Comparison of ENCODE assay signal across 13 cellular contexts in genomic region chr4:103719320-103720204, GRCh38. TPM values are rescaled to one million over a fixed set of nuclear protein-coding genes. Genes with fewer than 3 reads are reported as not detected.
DNase-seq lines count a peak whose midpoint lies in the region; ATAC-seq and TF ChIP-seq lines count a peak whose summit lies in the region.
"Had no signal": no experiment of that assay in that cellular context is flagged by ENCODE, and none has a peak within 500 bp of the region (broad histone marks: within the 10 kb centered on the region; RNA-seq: fewer than 3 reads in every experiment).

Gene TACR3, minus strand, starts transcription at chr4:103719985. Its CDS starts 310 bp downstream, at chr4:103719675.

- no peaks in the 10 kb centered on the region for H3K79me2 ChIP-seq in Karpas-422 (ENCODE audit: low read length)

- H3K9ac ChIP-seq in Karpas-422 (ENCODE audit: low read length) = no peak within 1 kb of the TSS

- H3K4me3 ChIP-seq in right cardiac atrium (ENCODE audit: low read length) = no peak within 1 kb of the TSS
- H3K4me3 ChIP-seq in Karpas-422 (ENCODE audit: low read length) = no peak within 1 kb of the TSS

- intact Hi-C loops in right cardiac atrium (cut with DNase I) (no loop called here), posterior cingulate gyrus (cut with DNase I) (no loop called here)

- no peaks in the 10 kb centered on the region for H3K36me3 ChIP-seq in Karpas-422 (ENCODE audit: insufficient read depth, low read length)

- H3K4me2 ChIP-seq in Karpas-422 (ENCODE audit: low read depth, low read length, poor library complexity, severe bottlenecking) = no peak within 1 kb of the TSS

- H3K9me2 ChIP-seq in Karpas-422 (replicated peaks; ENCODE audit: insufficient read depth, low read length) = no peaks in the 10 kb centered on the region

- H3K4me1 ChIP-seq in right cardiac atrium (ENCODE audit: control insufficient read depth, insufficient read depth, low read length) (no peaks in the 10 kb centered on the region), Karpas-422 (ENCODE audit: low read length) (no peaks in the 10 kb centered on the region)

- peak; percentile 20 for DNase-seq in D341Med (ENCODE audit: low spot score)
- peak; percentile 30 for DNase-seq in NCI-H748 treated with DMSO at 0.1 percent for 48 hours (lab: John Stamatoyannopoulos, UW)
- DNase-seq in right cardiac atrium = peak in 2 of 3 donors; percentile 7 to 40
- DNase-seq in posterior cingulate gyrus = peak in 7 of 10 donors; percentile 4 to 81 (median 27)
- DNase-seq in GM20000 (ENCODE audit: low spot score) = no peak
- DNase-seq in NOMO-1 treated with DMSO at 0.1 percent for 48 hours (lab: John Stamatoyannopoulos, UW; ENCODE audit: unreplicated experiment) = no peak
- no peak for DNase-seq in Karpas-422
- DNase-seq in HT-29 (ENCODE audit: low spot score) = no peak
- DNase-seq: NK-92 treated with Interleukin-12 subunit alpha and Interleukin-12 subunit beta, amount 100 ng/mL, for 24 hours had no signal

- no peaks in the 10 kb centered on the region for H4K20me1 ChIP-seq in Karpas-422 (ENCODE audit: insufficient read depth, low read depth, low read length)

- ATAC-seq in right cardiac atrium = peak in 1 of 2 donors; percentile 38
- ATAC-seq: stimulated activated memory B cell treated with anti-CD40 and anti-IgM and Interleukin-4, amounts not matched to agents 10 μg/mL and 1 μg/mL and 100 μg/mL, for 72 hours had no signal

- WGBS in right cardiac atrium = 1% methylated on average over 47 of the region's 47 CpGs

- H3K9me3 ChIP-seq in right cardiac atrium (ENCODE audit: control insufficient read depth, low read length) (no peaks in the 10 kb centered on the region), Karpas-422 (ENCODE audit: low read length) (no peaks in the 10 kb centered on the region)

- H3K27me3 ChIP-seq in right cardiac atrium (ENCODE audit: control insufficient read depth, insufficient read depth) (no peaks in the 10 kb centered on the region), Karpas-422 (ENCODE audit: low read length) (no peaks in the 10 kb centered on the region)

- no peak within 1 kb of the TSS for H3K27ac ChIP-seq in right cardiac atrium (ENCODE audit: low read length)
- H3K27ac ChIP-seq in Karpas-422 (ENCODE audit: low read length) = no peak within 1 kb of the TSS
- H3K27ac ChIP-seq: C4-2B had no signal

- no peak for TF ChIP-seq CTCF in GM20000 (IDR thresholded peaks at IDR 0.05; ENCODE audit: extremely low read depth, missing control alignments)

- H2AFZ ChIP-seq in Karpas-422 (ENCODE audit: low read length) = no peak within 1 kb of the TSS

RNA-seq across cellular contexts. Expression of gene TACR3, which starts in this region (rescaled TPM):
- not detected for total RNA-seq in right cardiac atrium
- not detected for polyA plus RNA-seq in right cardiac atrium
- not detected in 2 replicates for total RNA-seq in Karpas-422 (2014; rRNA removed; shearing (Covaris generic); ENCODE audit: low replicate concordance)
- not detected in 2 replicates for total RNA-seq in HT-29 (2014; rRNA removed; shearing (Covaris generic))
- total RNA-seq: fibroblast of villous mesenchyme had no signal
- polyA plus RNA-seq: adipose tissue had no signal

Comparison
In these comparisons a context has a peak if more than half of its experiments do, and no peak if none do; other contexts are left out.
1. Peak in DNase-seq in right cardiac atrium; RNA of the gene not detected or under 1 TPM.
2. DNase-seq: peak in D341Med (single experiment), NCI-H748 treated with DMSO at 0.1 percent for 48 hours (single experiment) and posterior cingulate gyrus (7 of 10); none in GM20000 (single experiment), NOMO-1 treated with DMSO at 0.1 percent for 48 hours (single experiment), Karpas-422 (single experiment) and HT-29 (single experiment).